Comparison of ENCODE assay signal across 20 cellular contexts in genomic region chr14:44995196-44995595, GRCh38.
"Had no signal": no experiment of that assay in that cellular context is flagged by ENCODE, and none has a peak within 500 bp of the region (broad histone marks: within the 10 kb centered on the region; RNA-seq: fewer than 3 reads in every experiment).

No MANE protein-coding gene starts in this region.

- H3K4me2 ChIP-seq: hepatocyte, SK-N-SH had no signal

- ATAC-seq: activated CD8-positive, alpha-beta memory T cell treated with anti-CD3 and anti-CD28 coated beads, Interleukin-2, amount 10 ng/mL, durations not matched to agents 7 days and 5 days; esophagus mucosa; left lobe of liver; natural killer cell had no signal

- H3K27me3 ChIP-seq: hepatocyte, pancreas, transverse colon had no signal

- H3K27ac ChIP-seq: hepatocyte, pancreas, transverse colon had no signal

- H3K4me1 Mint-ChIP-seq: activated CD4-positive, alpha-beta memory T cell treated with anti-CD3 and anti-CD28 coated beads, Interleukin-2, amount 10 ng/mL, durations not matched to agents 7 days and 5 days; activated CD8-positive, alpha-beta memory T cell treated with anti-CD3 and anti-CD28 coated beads, Interleukin-2, amount 10 ng/mL, durations not matched to agents 7 days and 5 days; brain had no signal

- H3K9me3 ChIP-seq: pancreas, SK-N-SH, transverse colon had no signal

- H3K9me3 Mint-ChIP-seq: activated CD4-positive, alpha-beta memory T cell treated with anti-CD3 and anti-CD28 coated beads, Interleukin-2, amount 10 ng/mL, durations not matched to agents 7 days and 5 days; activated naive CD4-positive, alpha-beta T cell treated with anti-CD3 and anti-CD28 coated beads for 36 hours; activated T-helper 2 cell treated with anti-CD3 and anti-CD28 coated beads, Interferon-gamma antibody, Interleukin-2, Interleukin-4, amounts not matched to agents 10 μg/mL and 5 μg/mL and 100 μg/mL, durations not matched to agents 14 hours and 24 hours and 36 hours; brain; natural killer cell had no signal

- H3K4me3 ChIP-seq: hepatocyte, pancreas, transverse colon had no signal

- H3K4me3 Mint-ChIP-seq: activated B cell treated with CpG ODN at 0.5 μM for 24 hours; activated CD4-positive, alpha-beta memory T cell treated with anti-CD3 and anti-CD28 coated beads, Interleukin-2, amount 10 ng/mL, durations not matched to agents 7 days and 5 days; activated CD8-positive, alpha-beta memory T cell treated with anti-CD3 and anti-CD28 coated beads, Interleukin-2, amount 10 ng/mL, durations not matched to agents 7 days and 5 days; activated naive CD4-positive, alpha-beta T cell treated with anti-CD3 and anti-CD28 coated beads for 36 hours; brain; memory B cell; natural killer cell had no signal

- H3K27me3 Mint-ChIP-seq: activated B cell treated with CpG ODN at 0.5 μM for 24 hours; activated CD4-positive, alpha-beta memory T cell treated with anti-CD3 and anti-CD28 coated beads, Interleukin-2, amount 10 ng/mL, durations not matched to agents 7 days and 5 days; activated CD8-positive, alpha-beta memory T cell treated with anti-CD3 and anti-CD28 coated beads, Interleukin-2, amount 10 ng/mL, durations not matched to agents 7 days and 5 days; brain; memory B cell had no signal

- FAIRE-seq: pancreas had no signal

- H3K27ac Mint-ChIP-seq: activated B cell treated with CpG ODN at 0.5 μM for 24 hours; activated CD4-positive, alpha-beta memory T cell treated with anti-CD3 and anti-CD28 coated beads, Interleukin-2, amount 10 ng/mL, durations not matched to agents 7 days and 5 days; activated CD8-positive, alpha-beta memory T cell treated with anti-CD3 and anti-CD28 coated beads, Interleukin-2, amount 10 ng/mL, durations not matched to agents 7 days and 5 days; activated naive CD4-positive, alpha-beta T cell treated with anti-CD3 and anti-CD28 coated beads for 36 hours; activated T-helper 2 cell treated with anti-CD3 and anti-CD28 coated beads, Interferon-gamma antibody, Interleukin-2, Interleukin-4, amounts not matched to agents 10 μg/mL and 5 μg/mL and 100 μg/mL, durations not matched to agents 14 hours and 24 hours and 36 hours; brain; memory B cell; natural killer cell had no signal

- DNase-seq: activated B cell treated with CpG ODN at 0.5 μM for 24 hours; activated CD4-positive, alpha-beta memory T cell treated with anti-CD3 and anti-CD28 coated beads, Interleukin-2, amount 10 ng/mL, durations not matched to agents 7 days and 5 days; activated CD4-positive, alpha-beta T cell treated with anti-CD3 and anti-CD28 coated beads for 4 hours; activated CD8-positive, alpha-beta memory T cell treated with anti-CD3 and anti-CD28 coated beads, Interleukin-2, amount 10 ng/mL, durations not matched to agents 7 days and 5 days; activated naive CD4-positive, alpha-beta T cell treated with anti-CD3 and anti-CD28 coated beads for 36 hours; activated T-cell treated with anti-CD3 and anti-CD28 coated beads, Interleukin-2, amount 50 U/mL, for 1 hour; cerebellar nuclear complex; effector CD8-positive, alpha-beta T cell; natural killer cell; pancreas; SK-N-SH; stimulated activated CD4-positive, alpha-beta T cell treated with anti-CD3 and anti-CD28 coated beads, Interleukin-2, amount 100 ng/mL, for 24 hours; stimulated activated naive CD4-positive, alpha-beta T cell treated with Interleukin-2 at 50 U/mL for 16 hours; transverse colon had no signal
